ENCODE assay signal across 1 cellular context in the genomic region with DNA sequence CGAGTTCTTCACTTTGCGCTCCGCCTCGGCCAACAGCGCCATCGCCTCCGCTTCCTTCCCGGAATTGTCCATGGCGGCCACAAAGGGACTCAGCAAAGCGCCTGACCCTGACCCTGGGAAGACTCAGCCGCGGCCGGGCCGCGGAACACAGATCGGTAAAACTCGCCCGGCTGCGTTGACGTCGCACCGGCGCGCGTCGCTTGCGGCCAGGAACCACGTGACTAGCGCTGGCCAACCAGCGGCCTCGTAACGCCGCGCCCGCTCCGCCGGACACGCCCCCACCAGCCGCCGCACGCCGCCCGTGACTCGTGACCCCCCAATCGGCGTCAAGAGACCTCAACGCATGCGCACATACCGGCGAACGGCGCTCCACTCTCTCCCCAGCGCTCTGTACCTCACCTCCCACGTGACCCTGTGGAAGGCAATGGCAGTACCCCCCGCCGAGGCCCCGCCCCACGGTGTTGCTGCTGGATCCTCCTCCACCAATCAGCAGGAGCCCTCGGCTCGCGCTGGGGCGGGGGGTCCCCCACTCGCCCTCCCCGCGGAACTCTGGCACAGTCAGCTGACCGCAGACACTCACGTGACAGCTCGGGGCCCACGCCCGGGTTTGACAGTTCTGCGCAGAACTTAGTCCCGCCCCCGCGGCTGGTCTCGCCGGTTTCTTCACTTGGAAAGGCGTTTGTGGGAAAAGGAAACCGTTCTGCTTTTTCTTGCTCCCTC.
TF ChIP-seq lines count a peak whose summit lies in the region.

Gene NAPA (minus strand): TSS at position 195 of the 720 bp plus-strand sequence. CDS start 123 bp downstream, at position 72.

TF ChIP-seq in K562, 482 proteins besides CTCF, POLR2A, EP300 and RAD21 (continued from another document and continues in another):
- TF ChIP-seq ZBTB11 (CRISPR knock-in tag; IDR thresholded peaks at IDR 0.05) (peak in 1 of 3 experiments; percentile 85; a peak in 2 of 6 replicates), SIN3B (IDR thresholded peaks at IDR 0.05; ENCODE audit: low read depth) (peak; percentile 82), CEBPB (tag; IDR thresholded peaks at IDR 0.05) (peak; percentile 60), CC2D1A (IDR thresholded peaks at IDR 0.05) (0 out of 2 replicates have a peak, but pooled peaks have one; percentile 54), PHTF2 (CRISPR knock-in tag; IDR thresholded peaks at IDR 0.05) (no peak), ZNF695 (CRISPR knock-in tag; IDR thresholded peaks at IDR 0.05) (no peak), SOX6 (IDR thresholded peaks at IDR 0.05) (peak; percentile 70), NR1H2 (CRISPR knock-in tag; IDR thresholded peaks at IDR 0.05) (no peak), DACH1 (IDR thresholded peaks at IDR 0.05; ENCODE audit: partially characterized antibody) (peak; percentile 79), ZNF668 (CRISPR knock-in tag; IDR thresholded peaks at IDR 0.05) (no peak), PRDM10 (IDR thresholded peaks at IDR 0.05; ENCODE audit: partially characterized antibody) (peak; percentile 53), ESRRA (IDR thresholded peaks at IDR 0.05; ENCODE audit: borderline replicate concordance, low read depth) (peak; percentile 90; the same call in 1 of the 2 replicates), TFAP4 (CRISPR knock-in tag; IDR thresholded peaks at IDR 0.05; ENCODE audit: borderline replicate concordance) (peak; percentile 99), RBM25 (IDR thresholded peaks at IDR 0.05; ENCODE audit: low read depth, low read length, severe bottlenecking) (peak; percentile 94), CREBBP (IDR thresholded peaks at IDR 0.05; ENCODE audit: low read depth, low read length) (no peak), SRSF3 (IDR thresholded peaks at IDR 0.05; ENCODE audit: insufficient read depth, low read length) (no peak), C11orf30 (IDR thresholded peaks at IDR 0.05; ENCODE audit: low read depth) (peak; percentile 86), POLR2B (IDR thresholded peaks at IDR 0.05; ENCODE audit: low read depth, partially characterized antibody) (peak; percentile 50), EGR1 (conservative IDR thresholded peaks at IDR 0.05) (peak; percentile 96), MCM7 (IDR thresholded peaks at IDR 0.05) (no peak), ZNF318 (IDR thresholded peaks at IDR 0.05; ENCODE audit: borderline replicate concordance in 1 of 2, low read depth in 1 of 2) (peak in 1 of 2 experiments; percentile 97; a peak in 2 of 4 replicates), RBFOX2 (IDR thresholded peaks at IDR 0.05; ENCODE audit: low read depth, low read length) (peak; percentile 89), HDAC1 (IDR thresholded peaks at IDR 0.05) (peak in 1 of 2 experiments; percentile 95; a peak in 2 of 4 replicates), NR2F6 (CRISPR knock-in tag; IDR thresholded peaks at IDR 0.05) (no peak), SAFB (IDR thresholded peaks at IDR 0.05; ENCODE audit: borderline replicate concordance, low read depth, low read length) (0 out of 2 replicates have a peak, but pooled peaks have one; percentile 39), ZNF561 (CRISPR knock-in tag; conservative IDR thresholded peaks at IDR 0.05) (no peak), FOSL1 (tag; conservative IDR thresholded peaks at IDR 0.05) (peak; percentile 46), SMAD4 (CRISPR knock-in tag; conservative IDR thresholded peaks at IDR 0.05) (peak; percentile 82), ZNF24 (IDR thresholded peaks at IDR 0.05) (peak; percentile 94), MCM3 (IDR thresholded peaks at IDR 0.05) (no peak), ZNF444 (CRISPR knock-in tag; IDR thresholded peaks at IDR 0.05) (no peak), MEIS2 (IDR thresholded peaks at IDR 0.05; ENCODE audit: partially characterized antibody) (peak; percentile 80), NCOR1 (IDR thresholded peaks at IDR 0.05) (peak; percentile 53; the same call in 1 of the 2 replicates), RNF2 (IDR thresholded peaks at IDR 0.05) (peak; percentile 76; the same call in 1 of the 2 replicates), XRCC5 (IDR thresholded peaks at IDR 0.05; ENCODE audit: low read depth, low read length) (no peak; the same call in 1 of the 2 replicates)
- TF ChIP-seq, protein P1, sequence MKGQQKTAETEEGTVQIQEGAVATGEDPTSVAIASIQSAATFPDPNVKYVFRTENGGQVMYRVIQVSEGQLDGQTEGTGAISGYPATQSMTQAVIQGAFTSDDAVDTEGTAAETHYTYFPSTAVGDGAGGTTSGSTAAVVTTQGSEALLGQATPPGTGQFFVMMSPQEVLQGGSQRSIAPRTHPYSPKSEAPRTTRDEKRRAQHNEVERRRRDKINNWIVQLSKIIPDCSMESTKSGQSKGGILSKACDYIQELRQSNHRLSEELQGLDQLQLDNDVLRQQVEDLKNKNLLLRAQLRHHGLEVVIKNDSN (CRISPR knock-in tag; IDR thresholded peaks at IDR 0.05) = peak; percentile 98
- TF ChIP-seq, protein P2, sequence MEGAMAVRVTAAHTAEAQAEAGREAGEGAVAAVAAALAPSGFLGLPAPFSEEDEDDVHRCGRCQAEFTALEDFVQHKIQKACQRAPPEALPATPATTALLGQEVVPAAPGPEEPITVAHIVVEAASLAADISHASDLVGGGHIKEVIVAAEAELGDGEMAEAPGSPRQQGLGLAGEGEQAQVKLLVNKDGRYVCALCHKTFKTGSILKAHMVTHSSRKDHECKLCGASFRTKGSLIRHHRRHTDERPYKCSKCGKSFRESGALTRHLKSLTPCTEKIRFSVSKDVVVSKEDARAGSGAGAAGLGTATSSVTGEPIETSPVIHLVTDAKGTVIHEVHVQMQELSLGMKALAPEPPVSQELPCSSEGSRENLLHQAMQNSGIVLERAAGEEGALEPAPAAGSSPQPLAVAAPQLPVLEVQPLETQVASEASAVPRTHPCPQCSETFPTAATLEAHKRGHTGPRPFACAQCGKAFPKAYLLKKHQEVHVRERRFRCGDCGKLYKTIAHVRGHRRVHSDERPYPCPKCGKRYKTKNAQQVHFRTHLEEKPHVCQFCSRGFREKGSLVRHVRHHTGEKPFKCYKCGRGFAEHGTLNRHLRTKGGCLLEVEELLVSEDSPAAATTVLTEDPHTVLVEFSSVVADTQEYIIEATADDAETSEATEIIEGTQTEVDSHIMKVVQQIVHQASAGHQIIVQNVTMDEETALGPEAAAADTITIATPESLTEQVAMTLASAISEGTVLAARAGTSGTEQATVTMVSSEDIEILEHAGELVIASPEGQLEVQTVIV (CRISPR knock-in tag; IDR thresholded peaks at IDR 0.05; ENCODE audit: borderline replicate concordance) = no peak
